Comparison of ENCODE assay signal across 8 cellular contexts in the genomic region with DNA sequence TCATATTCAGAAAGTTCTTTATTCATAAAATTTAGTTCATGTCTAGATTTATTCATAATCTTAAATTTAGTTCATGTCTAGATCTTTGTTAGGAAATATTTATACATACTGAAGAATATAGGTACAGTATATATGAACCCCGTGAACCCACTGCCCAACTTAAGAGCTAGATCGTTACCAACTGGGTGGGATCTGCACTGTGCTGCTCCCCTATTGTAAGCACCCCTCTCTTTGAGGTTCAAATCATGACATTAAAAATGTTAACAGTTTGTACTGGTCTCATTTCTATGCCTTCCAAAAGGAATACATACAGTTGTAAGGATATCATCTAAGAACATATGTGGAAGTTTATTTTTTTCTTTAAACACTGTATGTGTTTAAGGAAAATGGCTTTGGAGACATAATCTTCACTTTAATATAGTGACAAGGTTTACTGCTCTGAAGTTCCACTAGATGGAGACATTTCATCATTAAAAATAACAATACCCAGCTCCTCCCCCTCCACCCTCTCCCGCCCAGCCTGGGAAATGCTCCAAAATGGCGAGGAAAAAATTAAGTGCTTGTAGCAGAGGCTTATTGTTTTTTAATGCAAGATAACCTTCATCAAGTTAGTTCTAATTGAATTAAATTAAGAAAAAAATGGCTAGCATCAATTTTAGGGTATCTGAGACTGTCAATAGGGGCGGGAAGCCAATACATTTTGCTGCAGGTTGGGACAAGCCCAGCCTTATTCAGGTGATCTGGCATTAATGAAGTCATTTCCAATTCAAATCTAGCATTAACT.
DNase-seq lines count a peak whose midpoint lies in the region; ATAC-seq and TF ChIP-seq lines count a peak whose summit lies in the region.

No MANE protein-coding gene starts in this region.

- peak; percentile 84 for ATAC-seq in GM21360 (IDR thresholded peaks at IDR 0.05; ENCODE audit: unreplicated experiment)

- peak overlapping the region; percentile 94 for H3K27ac Mint-ChIP-seq in activated T-cell treated with anti-CD3 and anti-CD28 coated beads, Interleukin-2, amount 50 U/mL, for 24 hours
- peak overlapping the region; percentile 57 to 82 (median 73) for H3K27ac Mint-ChIP-seq in nephron

- H3K36me3 ChIP-seq in esophagus squamous epithelium = peaks cover 0 to 13% (median 0%) of the 10 kb centered on the region in 3 donors
- H3K36me3 ChIP-seq in thyroid gland = peaks cover 0 to 8% of the 10 kb centered on the region in 2 donors

- WGBS in esophagus squamous epithelium, 2 donors = 18 to 24% methylated on average over 5 of the region's 5 CpGs
- 30% methylated on average over 5 of the region's 5 CpGs for WGBS in thyroid gland, 2 donors

- H3K9me3 Mint-ChIP-seq in activated T-cell treated with anti-CD3 and anti-CD28 coated beads, Interleukin-2, amount 50 U/mL, for 24 hours = no peaks in the 10 kb centered on the region
- H3K9me3 Mint-ChIP-seq in nephron = no peaks in the 10 kb centered on the region

- intact Hi-C loops in esophagus squamous epithelium (cut with DNase I) = loop anchor here (5.0 kb wide), 2 partner anchors 287 to 332 kb away; no protein-coding TSS in a partner anchor
- intact Hi-C loops in thyroid gland (cut with DNase I) = loop anchor here (5.0 to 10.0 kb wide), 3 partner anchors 165 to 332 kb away; partner anchors contain the start of gene FYN

- peaks cover 99% of the 10 kb centered on the region for H3K36me3 Mint-ChIP-seq in activated T-cell treated with anti-CD3 and anti-CD28 coated beads, Interleukin-2, amount 50 U/mL, for 24 hours (ENCODE audit: low read depth)
- peaks cover 6% of the 10 kb centered on the region for H3K36me3 Mint-ChIP-seq in nephron (ENCODE audit: low read depth)

- peaks cover 65% of the 10 kb centered on the region for H3K4me1 Mint-ChIP-seq in activated T-cell treated with anti-CD3 and anti-CD28 coated beads, Interleukin-2, amount 50 U/mL, for 24 hours (ENCODE audit: low read depth)
- H3K4me1 Mint-ChIP-seq in nephron = peaks cover 50% of the 10 kb centered on the region

- H3K27ac ChIP-seq in esophagus squamous epithelium = peak overlapping the region in 3 of 4 donors; percentile 8 to 40 (median 26)
- peak overlapping the region in 1 of 3 donors; percentile 2 for H3K27ac ChIP-seq in thyroid gland

- no peak overlapping the region for H3K4me3 Mint-ChIP-seq in activated T-cell treated with anti-CD3 and anti-CD28 coated beads, Interleukin-2, amount 50 U/mL, for 24 hours
- peak overlapping the region; percentile 35 to 67 (median 63) for H3K4me3 Mint-ChIP-seq in nephron

- H3K4me3 ChIP-seq in esophagus squamous epithelium = peak overlapping the region in 1 of 4 donors; percentile 54
- H3K4me3 ChIP-seq in thyroid gland (replicated peaks in 1 of 3) = no peak overlapping the region

- no peaks in the 10 kb centered on the region for H3K27me3 Mint-ChIP-seq in activated T-cell treated with anti-CD3 and anti-CD28 coated beads, Interleukin-2, amount 50 U/mL, for 24 hours
- H3K27me3 Mint-ChIP-seq in nephron (ENCODE audit: low read depth) = no peaks in the 10 kb centered on the region

- no peaks in the 10 kb centered on the region for H3K9me3 ChIP-seq in esophagus squamous epithelium
- H3K9me3 ChIP-seq in thyroid gland = no peaks in the 10 kb centered on the region

- TF ChIP-seq CTCF in esophagus squamous epithelium (IDR thresholded peaks at IDR 0.05) (peak; percentile 68 to 92 (median 82)), nephron (IDR thresholded peaks at IDR 0.05; ENCODE audit: unreplicated experiment in 3 of 3) (peak; percentile 67 to 83 (median 73)), thyroid gland (IDR thresholded peaks at IDR 0.05) (peak; percentile 41 to 97 (median 75))

- H3K4me1 ChIP-seq in esophagus squamous epithelium (peaks cover 0 to 52% (median 22%) of the 10 kb centered on the region in 3 donors), thyroid gland (peaks cover 4 to 20% of the 10 kb centered on the region in 2 donors)

- peaks cover 0 to 11% (median 0%) of the 10 kb centered on the region in 4 donors for H3K27me3 ChIP-seq in esophagus squamous epithelium
- H3K27me3 ChIP-seq in thyroid gland = no peaks in the 10 kb centered on the region

- DNase-seq in DMS 273 (lab: John Stamatoyannopoulos, UW; ENCODE audit: unreplicated experiment) (peak; percentile 89), HT-29 (ENCODE audit: low spot score) (peak; percentile 64), NOMO-1 treated with DMSO at 0.1 percent for 48 hours (lab: John Stamatoyannopoulos, UW; ENCODE audit: unreplicated experiment) (peak; percentile 58), esophagus squamous epithelium (lab: John Stamatoyannopoulos, UW) (no peak), thyroid gland (peak; percentile 59 to 76)
- no peak for DNase-seq in activated T-cell treated with anti-CD3 and anti-CD28 coated beads, Interleukin-2, amount 50 U/mL, for 24 hours

- TF ChIP-seq POLR2A in esophagus squamous epithelium (IDR thresholded peaks at IDR 0.05) (no peak), thyroid gland (IDR thresholded peaks at IDR 0.05) (no peak)

Comparison
In these comparisons a context has a peak if more than half of its experiments do, and no peak if none do; other contexts are left out.
1. DNase-seq: peak in DMS 273 (single experiment), HT-29 (single experiment), NOMO-1 treated with DMSO at 0.1 percent for 48 hours (single experiment) and thyroid gland (2 of 2); none in activated T-cell treated with anti-CD3 and anti-CD28 coated beads, Interleukin-2, amount 50 U/mL, for 24 hours (single experiment) and esophagus squamous epithelium (single experiment).
2. Peak in every context shown above with its lines, with median percentiles within 50 percentile points of each other: CTCF ChIP-seq.